ENCODE assay signal across 14 cellular contexts in genomic region chr14:57962293-57962996, GRCh38.
DNase-seq lines count a peak whose midpoint lies in the region; ATAC-seq and TF ChIP-seq lines count a peak whose summit lies in the region.
"Had no signal": no experiment of that assay in that cellular context is flagged by ENCODE, and none has a peak within 500 bp of the region (broad histone marks: within the 10 kb centered on the region; RNA-seq: fewer than 3 reads in every experiment).

No MANE protein-coding gene starts in this region.

- H3K4me1 Mint-ChIP-seq in chondrocyte (ENCODE audit: low read depth) (no peaks in the 10 kb centered on the region), type B pancreatic cell (ENCODE audit: unreplicated experiment) (peaks cover 30% of the 10 kb centered on the region), natural killer cell (no peaks in the 10 kb centered on the region)
- H3K4me1 Mint-ChIP-seq in stimulated activated memory B cell treated with anti-CD40 and anti-IgM and Interleukin-4, amounts not matched to agents 10 μg/mL and 1 μg/mL and 100 μg/mL, for 72 hours = no peaks in the 10 kb centered on the region

- H3K27me3 Mint-ChIP-seq in chondrocyte (ENCODE audit: low read depth) (peaks cover 21% of the 10 kb centered on the region), type B pancreatic cell (peaks cover 7% of the 10 kb centered on the region), natural killer cell (ENCODE audit: low read depth in 2 of 2) (peaks cover 0 to 3% of the 10 kb centered on the region in 2 donors)
- H3K27me3 Mint-ChIP-seq in stimulated activated memory B cell treated with anti-CD40 and anti-IgM and Interleukin-4, amounts not matched to agents 10 μg/mL and 1 μg/mL and 100 μg/mL, for 72 hours = no peaks in the 10 kb centered on the region

- DNase-seq in NCI-H2227 (lab: John Stamatoyannopoulos, UW; ENCODE audit: unreplicated experiment) (peak; percentile 18), NCI-H2227 treated with DMSO at 0.1 percent for 48 hours (lab: John Stamatoyannopoulos, UW) (no peak), chondrocyte (ENCODE audit: low spot score) (no peak), medulla oblongata (ENCODE audit: extremely low spot score) (peak; percentile 11), type B pancreatic cell (ENCODE audit: extremely low spot score, unreplicated experiment) (no peak), natural killer cell (no peak)
- DNase-seq: gastrocnemius medialis; NCI-H1092; NCI-H345; stimulated activated CD4-positive, alpha-beta T cell treated with anti-CD3 and anti-CD28 coated beads, Interleukin-2, amount 100 ng/mL, for 48 hours; SW 1271 had no signal

- H3K36me3 Mint-ChIP-seq in chondrocyte (ENCODE audit: low read depth) (no peaks in the 10 kb centered on the region), type B pancreatic cell (no peaks in the 10 kb centered on the region), natural killer cell (no peaks in the 10 kb centered on the region)
- no peaks in the 10 kb centered on the region for H3K36me3 Mint-ChIP-seq in stimulated activated memory B cell treated with anti-CD40 and anti-IgM and Interleukin-4, amounts not matched to agents 10 μg/mL and 1 μg/mL and 100 μg/mL, for 72 hours

- H3K9me3 Mint-ChIP-seq in chondrocyte (ENCODE audit: low read depth) (no peaks in the 10 kb centered on the region), type B pancreatic cell (no peaks in the 10 kb centered on the region), natural killer cell (no peaks in the 10 kb centered on the region)
- no peaks in the 10 kb centered on the region for H3K9me3 Mint-ChIP-seq in stimulated activated memory B cell treated with anti-CD40 and anti-IgM and Interleukin-4, amounts not matched to agents 10 μg/mL and 1 μg/mL and 100 μg/mL, for 72 hours

- intact Hi-C loops in natural killer cell (cut with micrococcal nuclease) = no loop called here

- ATAC-seq in GM18498 (IDR thresholded peaks at IDR 0.05; ENCODE audit: unreplicated experiment) = no peak
- ATAC-seq in natural killer cell = no peak
- ATAC-seq in stimulated activated memory B cell treated with anti-CD40 and anti-IgM and Interleukin-4, amounts not matched to agents 10 μg/mL and 1 μg/mL and 100 μg/mL, for 72 hours = no peak
- ATAC-seq: gastrocnemius medialis, Panc1 had no signal

- H3K27ac Mint-ChIP-seq in chondrocyte (ENCODE audit: unreplicated experiment) = no peak overlapping the region
- no peak overlapping the region for H3K27ac Mint-ChIP-seq in type B pancreatic cell
- no peak overlapping the region for H3K27ac Mint-ChIP-seq in natural killer cell
- no peak overlapping the region for H3K27ac Mint-ChIP-seq in stimulated activated memory B cell treated with anti-CD40 and anti-IgM and Interleukin-4, amounts not matched to agents 10 μg/mL and 1 μg/mL and 100 μg/mL, for 72 hours

- H3K4me3 Mint-ChIP-seq in chondrocyte (ENCODE audit: unreplicated experiment) (no peak overlapping the region), type B pancreatic cell (peak overlapping the region; percentile 59), natural killer cell (no peak overlapping the region)
- H3K4me3 Mint-ChIP-seq in stimulated activated memory B cell treated with anti-CD40 and anti-IgM and Interleukin-4, amounts not matched to agents 10 μg/mL and 1 μg/mL and 100 μg/mL, for 72 hours = no peak overlapping the region

- TF ChIP-seq CTCF in chondrocyte (IDR thresholded peaks at IDR 0.05) = peak; percentile 9
- peak; percentile 62 for TF ChIP-seq CTCF in type B pancreatic cell (conservative IDR thresholded peaks at IDR 0.05)
- no peak for TF ChIP-seq CTCF in natural killer cell (IDR thresholded peaks at IDR 0.05)

Comparison
In these comparisons a context has a peak if more than half of its experiments do, and no peak if none do; other contexts are left out.
1. DNase-seq: peak in NCI-H2227 (single experiment) and medulla oblongata (single experiment); none in NCI-H2227 treated with DMSO at 0.1 percent for 48 hours (single experiment), chondrocyte (single experiment), type B pancreatic cell (single experiment) and natural killer cell (single experiment).